7 cellular contexts compared by ENCODE assay signal in genomic region chr12:49322708-49323523, GRCh38.
DNase-seq lines count a peak whose midpoint lies in the region; ATAC-seq lines count a peak whose summit lies in the region.

A gene with protein sequence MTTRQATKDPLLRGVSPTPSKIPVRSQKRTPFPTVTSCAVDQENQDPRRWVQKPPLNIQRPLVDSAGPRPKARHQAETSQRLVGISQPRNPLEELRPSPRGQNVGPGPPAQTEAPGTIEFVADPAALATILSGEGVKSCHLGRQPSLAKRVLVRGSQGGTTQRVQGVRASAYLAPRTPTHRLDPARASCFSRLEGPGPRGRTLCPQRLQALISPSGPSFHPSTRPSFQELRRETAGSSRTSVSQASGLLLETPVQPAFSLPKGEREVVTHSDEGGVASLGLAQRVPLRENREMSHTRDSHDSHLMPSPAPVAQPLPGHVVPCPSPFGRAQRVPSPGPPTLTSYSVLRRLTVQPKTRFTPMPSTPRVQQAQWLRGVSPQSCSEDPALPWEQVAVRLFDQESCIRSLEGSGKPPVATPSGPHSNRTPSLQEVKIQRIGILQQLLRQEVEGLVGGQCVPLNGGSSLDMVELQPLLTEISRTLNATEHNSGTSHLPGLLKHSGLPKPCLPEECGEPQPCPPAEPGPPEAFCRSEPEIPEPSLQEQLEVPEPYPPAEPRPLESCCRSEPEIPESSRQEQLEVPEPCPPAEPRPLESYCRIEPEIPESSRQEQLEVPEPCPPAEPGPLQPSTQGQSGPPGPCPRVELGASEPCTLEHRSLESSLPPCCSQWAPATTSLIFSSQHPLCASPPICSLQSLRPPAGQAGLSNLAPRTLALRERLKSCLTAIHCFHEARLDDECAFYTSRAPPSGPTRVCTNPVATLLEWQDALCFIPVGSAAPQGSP (plus strand): TSS chr12:49323255. CDS start chr12:49323609, 354 bp downstream.

- DNase-seq in NCI-H2081 (lab: John Stamatoyannopoulos, UW) (peak; percentile 99), T-helper 9 cell (peak; percentile 92), astrocyte of the hippocampus (ENCODE audit: low read depth, low spot score) (peak; percentile 99), hippocampal formation (lab: John Stamatoyannopoulos, UW) (peak; percentile 98 to 99), retina (peak; percentile 97)

- ATAC-seq in GM18517 (IDR thresholded peaks at IDR 0.05; ENCODE audit: unreplicated experiment) (peak; percentile 93), HG03039 (IDR thresholded peaks at IDR 0.05; ENCODE audit: unreplicated experiment) (peak; percentile 98)

Comparison
In these comparisons a context has a peak if more than half of its experiments do, and no peak if none do; other contexts are left out.
1. Peak in every context shown above with its lines: DNase-seq and ATAC-seq.